1 cellular context compared by ENCODE assay signal in the genomic region with DNA sequence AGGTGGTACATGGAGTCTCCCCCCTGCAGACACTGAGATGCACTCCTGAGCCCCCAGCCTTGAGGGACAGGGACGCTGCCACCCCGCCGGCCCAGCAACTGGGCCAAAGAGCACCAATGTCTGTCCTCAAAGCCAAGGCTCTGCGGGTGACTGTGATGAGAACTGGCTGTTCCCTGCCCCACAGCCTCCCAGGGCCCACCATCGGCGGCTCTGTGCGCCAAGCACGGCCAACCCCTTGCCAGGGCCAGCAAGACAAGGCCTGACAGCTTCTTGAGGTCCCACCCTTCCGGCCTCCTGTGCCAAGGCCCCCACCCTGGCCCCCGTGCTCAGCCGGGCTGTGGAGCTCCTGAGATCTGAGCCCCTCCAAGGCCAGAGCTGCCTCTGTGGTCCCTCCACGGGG.
TF ChIP-seq lines count a peak whose summit lies in the region.

No MANE protein-coding gene starts in this region.

TF ChIP-seq in H1, 55 proteins besides CTCF, POLR2A, EP300 and RAD21:
- TF ChIP-seq ZNF274 (IDR thresholded peaks at IDR 0.05; ENCODE audit: borderline replicate concordance, extremely low read depth, low read length): no peak
- no peak for TF ChIP-seq TAF1 (IDR thresholded peaks at IDR 0.05; ENCODE audit: low read depth, low read length)
- TF ChIP-seq PHF8 (conservative IDR thresholded peaks at IDR 0.05; ENCODE audit: low read depth, low read length): no peak
- TF ChIP-seq BRCA1 (IDR thresholded peaks at IDR 0.05; ENCODE audit: low read depth, low read length): no peak
- TF ChIP-seq KDM5A (IDR thresholded peaks at IDR 0.05; ENCODE audit: low read length): no peak
- TF ChIP-seq, protein P1, sequence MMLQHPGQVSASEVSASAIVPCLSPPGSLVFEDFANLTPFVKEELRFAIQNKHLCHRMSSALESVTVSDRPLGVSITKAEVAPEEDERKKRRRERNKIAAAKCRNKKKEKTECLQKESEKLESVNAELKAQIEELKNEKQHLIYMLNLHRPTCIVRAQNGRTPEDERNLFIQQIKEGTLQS (IDR thresholded peaks at IDR 0.05; ENCODE audit: insufficient read depth, low read depth, low read length): no peak
- TF ChIP-seq SAP30 (IDR thresholded peaks at IDR 0.05; ENCODE audit: insufficient read depth, insufficient replicate concordance, low read length): no peak
- no peak for TF ChIP-seq RNF2 (IDR thresholded peaks at IDR 0.05; ENCODE audit: borderline replicate concordance, low read depth, low read length, missing control alignments, poor library complexity, severe bottlenecking)
- TF ChIP-seq JUND (IDR thresholded peaks at IDR 0.05; ENCODE audit: low read length): no peak
- TF ChIP-seq HDAC2 (IDR thresholded peaks at IDR 0.05; ENCODE audit: borderline replicate concordance in 1 of 2, low read depth in 2 of 2, low read length in 2 of 2): no peak
- TF ChIP-seq, protein P2, sequence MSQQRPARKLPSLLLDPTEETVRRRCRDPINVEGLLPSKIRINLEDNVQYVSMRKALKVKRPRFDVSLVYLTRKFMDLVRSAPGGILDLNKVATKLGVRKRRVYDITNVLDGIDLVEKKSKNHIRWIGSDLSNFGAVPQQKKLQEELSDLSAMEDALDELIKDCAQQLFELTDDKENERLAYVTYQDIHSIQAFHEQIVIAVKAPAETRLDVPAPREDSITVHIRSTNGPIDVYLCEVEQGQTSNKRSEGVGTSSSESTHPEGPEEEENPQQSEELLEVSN (IDR thresholded peaks at IDR 0.05): no peak
- no peak for TF ChIP-seq GABPA (IDR thresholded peaks at IDR 0.05; ENCODE audit: borderline replicate concordance, insufficient read depth, low read length)
- TF ChIP-seq TAF7 (optimal IDR thresholded peaks at IDR 0.05; ENCODE audit: borderline replicate concordance, low read depth, low read length): no peak
- no peak for TF ChIP-seq SRF (IDR thresholded peaks at IDR 0.05; ENCODE audit: low read depth, low read length)
- TF ChIP-seq POLR2AphosphoS5 (IDR thresholded peaks at IDR 0.05; ENCODE audit: low read depth, low read length): no peak
- TF ChIP-seq CREB1 (IDR thresholded peaks at IDR 0.05): no peak
- TF ChIP-seq, protein P3, sequence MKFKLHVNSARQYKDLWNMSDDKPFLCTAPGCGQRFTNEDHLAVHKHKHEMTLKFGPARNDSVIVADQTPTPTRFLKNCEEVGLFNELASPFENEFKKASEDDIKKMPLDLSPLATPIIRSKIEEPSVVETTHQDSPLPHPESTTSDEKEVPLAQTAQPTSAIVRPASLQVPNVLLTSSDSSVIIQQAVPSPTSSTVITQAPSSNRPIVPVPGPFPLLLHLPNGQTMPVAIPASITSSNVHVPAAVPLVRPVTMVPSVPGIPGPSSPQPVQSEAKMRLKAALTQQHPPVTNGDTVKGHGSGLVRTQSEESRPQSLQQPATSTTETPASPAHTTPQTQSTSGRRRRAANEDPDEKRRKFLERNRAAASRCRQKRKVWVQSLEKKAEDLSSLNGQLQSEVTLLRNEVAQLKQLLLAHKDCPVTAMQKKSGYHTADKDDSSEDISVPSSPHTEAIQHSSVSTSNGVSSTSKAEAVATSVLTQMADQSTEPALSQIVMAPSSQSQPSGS (IDR thresholded peaks at IDR 0.05; ENCODE audit: low read length): no peak
- TF ChIP-seq CTBP2 (IDR thresholded peaks at IDR 0.05; ENCODE audit: borderline replicate concordance, insufficient read depth, insufficient read length, low read length): no peak
- no peak for TF ChIP-seq KDM4A (IDR thresholded peaks at IDR 0.05; ENCODE audit: low read depth, low read length, severe bottlenecking)
